ENCODE assay signal across 8 cellular contexts in the genomic region with DNA sequence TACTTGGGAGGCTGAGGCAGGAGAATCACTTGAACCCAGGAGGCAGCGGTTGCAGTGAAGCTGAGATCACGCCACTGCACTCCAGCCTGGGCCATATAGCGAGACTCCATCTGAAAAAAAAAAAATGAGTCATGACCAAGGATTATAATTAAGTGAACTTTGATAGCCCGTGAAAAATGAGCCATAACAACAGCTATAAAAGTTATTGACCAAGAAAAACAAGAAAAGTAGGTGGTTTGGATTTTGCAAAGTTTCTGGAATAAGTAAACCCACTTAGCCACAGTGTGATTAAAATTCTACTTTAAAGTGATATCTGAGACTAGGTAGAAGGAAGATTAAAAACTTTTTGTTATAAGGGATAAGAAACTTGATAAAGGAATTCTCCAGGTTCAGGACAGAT.
"Had no signal": no experiment of that assay in that cellular context is flagged by ENCODE, and none has a peak within 500 bp of the region (broad histone marks: within the 10 kb centered on the region; RNA-seq: fewer than 3 reads in every experiment).

No MANE protein-coding gene starts in this region.

- DNase-seq: GDM1, GF-D8 had no signal

- H3K4me3 ChIP-seq: GM12878 had no signal

- ATAC-seq: GM12878 had no signal

- FAIRE-seq: G401.6, GM12878, GM12891, GM12892, GM18507, GM19239 had no signal
